Comparison of ENCODE assay signal across 1 cellular context in genomic region chr9:78031271-78031825, GRCh38.
TF ChIP-seq lines count a peak whose summit lies in the region.

TSS of gene GNAQ (minus strand) at chr9:78031811. CDS start at chr9:78031235, 576 bp downstream.

TF ChIP-seq in GM23338, 12 proteins besides CTCF, POLR2A, EP300 and RAD21 (continued from another document):
- TF ChIP-seq REST (IDR thresholded peaks at IDR 0.05; ENCODE audit: unreplicated experiment) (no peak), EZH2phosphoT487 (IDR thresholded peaks at IDR 0.05; ENCODE audit: unreplicated experiment) (no peak), ZNF462 (CRISPR knock-in tag; IDR thresholded peaks at IDR 0.05) (no peak), POLR2AphosphoS5 (IDR thresholded peaks at IDR 0.05; ENCODE audit: low read depth) (no peak)
